ENCODE assay signal across 32 cellular contexts in genomic region chr13:91601807-91602206, GRCh38.
DNase-seq lines count a peak whose midpoint lies in the region; ATAC-seq, FAIRE-seq and TF ChIP-seq lines count a peak whose summit lies in the region.
"Had no signal": no experiment of that assay in that cellular context is flagged by ENCODE, and none has a peak within 500 bp of the region (broad histone marks: within the 10 kb centered on the region; RNA-seq: fewer than 3 reads in every experiment).

No MANE protein-coding gene starts in this region.

- H3K9me1 ChIP-seq in K562 (ENCODE audit: control insufficient read depth, insufficient read depth, low read length): no peaks in the 10 kb centered on the region

- POLR2A ChIA-PET in K562 (lab: Yijun Ruan, JAX): no interaction called here

- H2AFZ ChIP-seq in K562 (ENCODE audit: low read depth, low read length): no peak overlapping the region

- no peaks in the 10 kb centered on the region for H3K9me3 Mint-ChIP-seq in nephron progenitor cell
- H3K9me3 Mint-ChIP-seq: CD4-positive, alpha-beta T cell; CD8-positive, alpha-beta T cell had no signal

- in situ Hi-C loops in K562 (cut with MboI): no loop called here

- intact Hi-C loops in K562 (cut with micrococcal nuclease) (no loop called here), vagina (cut with DNase I) (no loop called here)

- H3K4me1 ChIP-seq in K562 (replicated peaks in 1 of 2; ENCODE audit: control insufficient read depth in 2 of 2, insufficient read depth in 2 of 2, low read length in 2 of 2) (no peaks in the 10 kb centered on the region), vagina (no peaks in the 10 kb centered on the region)
- H3K4me1 ChIP-seq: A549; BE2C; BLaER1; BLaER1 treated with 17β-estradiol and CSF1 and Interleukin-3, amounts not matched to agents 10 nM and 100 nM; Caco-2 had no signal

- no peak for DNase-seq in K562 (ENCODE audit: extremely low read depth in 1 of 4, low spot score in 3 of 4)
- DNase-seq in nephron progenitor cell: no peak
- DNase-seq in vagina (ENCODE audit: extremely low spot score in 2 of 2): no peak
- DNase-seq in activated CD4-positive, alpha-beta T cell treated with anti-CD3 and anti-CD28 coated beads, Interleukin-2, amount 50 U/mL, for 1 hour: no peak
- DNase-seq: 8988T; ACHN; AML-193; BE2C; C1 segment of cervical spinal cord; Caco-2; Calu3; CD4-positive, alpha-beta memory T cell; CD4-positive, alpha-beta T cell; CD4-positive, CD25-positive, alpha-beta regulatory T cell; CD8-positive, alpha-beta memory T cell; CD8-positive, alpha-beta T cell; COR-L47; DMS 273 treated with DMSO at 0.1 percent for 48 hours; DMS153; DMS53; DMS79; DMS79 treated with DMSO at 0.1 percent for 48 hours; DND-41; EL had no signal

- H3K79me2 ChIP-seq in K562 (ENCODE audit: control insufficient read depth, insufficient read depth, low read length): no peaks in the 10 kb centered on the region

- no peak overlapping the region for H3K4me3 ChIP-seq in K562
- no peak overlapping the region for H3K4me3 ChIP-seq in vagina
- H3K4me3 ChIP-seq: A549; BLaER1; BLaER1 treated with 17β-estradiol and CSF1 and Interleukin-3, amounts not matched to agents 10 nM and 100 nM had no signal

- TF ChIP-seq CTCF in K562 (IDR thresholded peaks at IDR 0.05 in 2 of 3, conservative IDR thresholded peaks at IDR 0.05 in 1 of 3; ENCODE audit: insufficient read depth in 2 of 3, low read depth in 1 of 3, low read length in 3 of 3): no peak
- no peak for TF ChIP-seq CTCF in nephron progenitor cell (IDR thresholded peaks at IDR 0.05)
- no peak for TF ChIP-seq CTCF in vagina (IDR thresholded peaks at IDR 0.05)

- H3K36me3 ChIP-seq in K562 (ENCODE audit: control insufficient read depth, insufficient read depth, low read length) (no peaks in the 10 kb centered on the region), vagina (no peaks in the 10 kb centered on the region)
- H3K36me3 ChIP-seq: BE2C; BLaER1; BLaER1 treated with 17β-estradiol and CSF1 and Interleukin-3, amounts not matched to agents 10 nM and 100 nM had no signal

- H3K27me3 Mint-ChIP-seq in nephron progenitor cell (ENCODE audit: low read depth, poor library complexity): peaks cover 9% of the 10 kb centered on the region
- H3K27me3 Mint-ChIP-seq: B cell; CD4-positive, alpha-beta memory T cell; CD4-positive, alpha-beta T cell; CD4-positive, CD25-positive, alpha-beta regulatory T cell; CD8-positive, alpha-beta memory T cell had no signal

- no peaks in the 10 kb centered on the region for H3K36me3 Mint-ChIP-seq in nephron progenitor cell (ENCODE audit: low read depth)
- H3K36me3 Mint-ChIP-seq: CD14-positive monocyte; CD4-positive, alpha-beta memory T cell; CD4-positive, CD25-positive, alpha-beta regulatory T cell; CD8-positive, alpha-beta memory T cell; CD8-positive, alpha-beta T cell had no signal

- H3K4me2 ChIP-seq in K562 (ENCODE audit: insufficient read depth, low read length): no peak overlapping the region
- H3K4me2 ChIP-seq: A549; BLaER1; BLaER1 treated with 17β-estradiol and CSF1 and Interleukin-3, amounts not matched to agents 10 nM and 100 nM had no signal

- H3K9ac ChIP-seq in K562 (ENCODE audit: insufficient read depth in 1 of 2, low read depth in 2 of 2, low read length in 2 of 2): no peak overlapping the region
- H3K9ac ChIP-seq: BLaER1; BLaER1 treated with 17β-estradiol and CSF1 and Interleukin-3, amounts not matched to agents 10 nM and 100 nM had no signal

- CTCF ChIA-PET in K562 (lab: Yijun Ruan, JAX; ENCODE audit: low intra/inter-chr PET ratio): no interaction called here

- no peaks in the 10 kb centered on the region for H3K27me3 ChIP-seq in K562 (ENCODE audit: control insufficient read depth in 2 of 2, insufficient read depth in 2 of 2, low read length in 2 of 2)
- no peaks in the 10 kb centered on the region for H3K27me3 ChIP-seq in vagina
- H3K27me3 ChIP-seq: BE2C; BLaER1; BLaER1 treated with 17β-estradiol and CSF1 and Interleukin-3, amounts not matched to agents 10 nM and 100 nM had no signal

- H4K20me1 ChIP-seq in K562 (replicated peaks; ENCODE audit: control insufficient read depth, insufficient read depth, low read length): no peaks in the 10 kb centered on the region
- H4K20me1 ChIP-seq: BLaER1; BLaER1 treated with 17β-estradiol and CSF1 and Interleukin-3, amounts not matched to agents 10 nM and 100 nM had no signal

- H3K9me3 ChIP-seq in K562 (replicated peaks; ENCODE audit: control insufficient read depth, insufficient read depth, low read depth, low read length) (no peaks in the 10 kb centered on the region), vagina (no peaks in the 10 kb centered on the region)
- H3K9me3 ChIP-seq: A549; BE2C; BLaER1; BLaER1 treated with 17β-estradiol and CSF1 and Interleukin-3, amounts not matched to agents 10 nM and 100 nM; Caco-2 had no signal

- TF ChIP-seq POLR2A in K562 (conservative IDR thresholded peaks at IDR 0.05) (no peak), vagina (IDR thresholded peaks at IDR 0.05) (no peak)

- H3K4me3 Mint-ChIP-seq in nephron progenitor cell: no peak overlapping the region
- H3K4me3 Mint-ChIP-seq: B cell; CD14-positive monocyte; CD4-positive, alpha-beta memory T cell; CD4-positive, alpha-beta T cell; CD4-positive, CD25-positive, alpha-beta regulatory T cell; CD8-positive, alpha-beta memory T cell; CD8-positive, alpha-beta T cell had no signal

- peak; percentile 73 for ATAC-seq in K562
- ATAC-seq: A549; CD8-positive, alpha-beta T cell had no signal

- under 1% methylated on average over 3 of the region's 3 CpGs for WGBS in K562 (ENCODE audit: insufficient coverage, low coverage, missing lambda C conversion rate)

- H3K27ac ChIP-seq in K562 (ENCODE audit: extremely low read depth, low read depth, low read length) (no peak overlapping the region), vagina (no peak overlapping the region)
- H3K27ac ChIP-seq: 22Rv1; A549; BLaER1; BLaER1 treated with 17β-estradiol and CSF1 and Interleukin-3, amounts not matched to agents 10 nM and 100 nM; C4-2B had no signal

- BruUV-seq in K562 (replicated peaks; lab: Mats Ljungman, UMichigan): no TSS peak

- TF ChIP-seq EP300 in K562 (IDR thresholded peaks at IDR 0.05; ENCODE audit: low read length): no peak

- no peak for FAIRE-seq in K562 (lab: Jason Lieb, UNC)
- FAIRE-seq: A549, D721Med had no signal

- TF ChIP-seq RAD21 in K562 (CRISPR knock-in tag; conservative IDR thresholded peaks at IDR 0.05 in 1 of 2, IDR thresholded peaks at IDR 0.05 in 1 of 2): no peak

- H3K27ac Mint-ChIP-seq in nephron progenitor cell: peak overlapping the region; percentile 24
- H3K27ac Mint-ChIP-seq: B cell; CD14-positive monocyte; CD4-positive, alpha-beta memory T cell; CD4-positive, alpha-beta T cell; CD4-positive, CD25-positive, alpha-beta regulatory T cell; CD8-positive, alpha-beta memory T cell; CD8-positive, alpha-beta T cell had no signal

- peaks cover 11% of the 10 kb centered on the region for H3K4me1 Mint-ChIP-seq in nephron progenitor cell
- H3K4me1 Mint-ChIP-seq: B cell; CD14-positive monocyte; CD4-positive, alpha-beta memory T cell; CD4-positive, CD25-positive, alpha-beta regulatory T cell; CD8-positive, alpha-beta memory T cell had no signal

TF ChIP-seq in K562, 482 proteins besides CTCF, POLR2A, EP300 and RAD21 (continues in another document):
- TF ChIP-seq LARP7 (IDR thresholded peaks at IDR 0.05): no peak
- no peak for TF ChIP-seq SRSF7 (optimal IDR thresholded peaks at IDR 0.05; ENCODE audit: low read depth, low read length)
- TF ChIP-seq KDM4B (IDR thresholded peaks at IDR 0.05; ENCODE audit: borderline replicate concordance in 2 of 2, low read depth in 1 of 2): no peak
- no peak for TF ChIP-seq CCAR2 (IDR thresholded peaks at IDR 0.05; ENCODE audit: low read depth, low read length)
- TF ChIP-seq, protein P1, sequence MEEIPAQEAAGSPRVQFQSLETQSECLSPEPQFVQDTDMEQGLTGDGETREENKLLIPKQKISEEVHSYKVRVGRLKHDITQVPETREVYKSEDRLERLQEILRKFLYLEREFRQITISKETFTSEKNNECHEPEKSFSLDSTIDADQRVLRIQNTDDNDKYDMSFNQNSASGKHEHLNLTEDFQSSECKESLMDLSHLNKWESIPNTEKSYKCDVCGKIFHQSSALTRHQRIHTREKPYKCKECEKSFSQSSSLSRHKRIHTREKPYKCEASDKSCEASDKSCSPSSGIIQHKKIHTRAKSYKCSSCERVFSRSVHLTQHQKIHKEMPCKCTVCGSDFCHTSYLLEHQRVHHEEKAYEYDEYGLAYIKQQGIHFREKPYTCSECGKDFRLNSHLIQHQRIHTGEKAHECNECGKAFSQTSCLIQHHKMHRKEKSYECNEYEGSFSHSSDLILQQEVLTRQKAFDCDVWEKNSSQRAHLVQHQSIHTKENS (CRISPR knock-in tag; IDR thresholded peaks at IDR 0.05): no peak
- 0 out of 2 replicates have a peak, but pooled peaks have one; percentile 9 for TF ChIP-seq ZFX (CRISPR knock-in tag; IDR thresholded peaks at IDR 0.05)
- TF ChIP-seq SMARCA5 (IDR thresholded peaks at IDR 0.05): no peak
- TF ChIP-seq PCBP1 (IDR thresholded peaks at IDR 0.05; ENCODE audit: low read depth, low read length, poor library complexity, severe bottlenecking): no peak
- no peak for TF ChIP-seq SMAD4 (CRISPR knock-in tag; conservative IDR thresholded peaks at IDR 0.05)
- no peak for TF ChIP-seq SREBF1 (IDR thresholded peaks at IDR 0.05; ENCODE audit: borderline replicate concordance, low read depth, low read length)
- TF ChIP-seq, protein P2, sequence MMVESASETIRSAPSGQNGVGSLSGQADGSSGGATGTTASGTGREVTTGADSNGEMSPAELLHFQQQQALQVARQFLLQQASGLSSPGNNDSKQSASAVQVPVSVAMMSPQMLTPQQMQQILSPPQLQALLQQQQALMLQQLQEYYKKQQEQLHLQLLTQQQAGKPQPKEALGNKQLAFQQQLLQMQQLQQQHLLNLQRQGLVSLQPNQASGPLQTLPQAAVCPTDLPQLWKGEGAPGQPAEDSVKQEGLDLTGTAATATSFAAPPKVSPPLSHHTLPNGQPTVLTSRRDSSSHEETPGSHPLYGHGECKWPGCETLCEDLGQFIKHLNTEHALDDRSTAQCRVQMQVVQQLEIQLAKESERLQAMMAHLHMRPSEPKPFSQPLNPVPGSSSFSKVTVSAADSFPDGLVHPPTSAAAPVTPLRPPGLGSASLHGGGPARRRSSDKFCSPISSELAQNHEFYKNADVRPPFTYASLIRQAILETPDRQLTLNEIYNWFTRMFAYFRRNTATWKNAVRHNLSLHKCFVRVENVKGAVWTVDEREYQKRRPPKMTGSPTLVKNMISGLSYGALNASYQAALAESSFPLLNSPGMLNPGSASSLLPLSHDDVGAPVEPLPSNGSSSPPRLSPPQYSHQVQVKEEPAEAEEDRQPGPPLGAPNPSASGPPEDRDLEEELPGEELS (CRISPR knock-in tag; IDR thresholded peaks at IDR 0.05; ENCODE audit: borderline replicate concordance): no peak
- TF ChIP-seq PTTG1 (tag; IDR thresholded peaks at IDR 0.05; ENCODE audit: low read depth): no peak
- no peak for TF ChIP-seq BDP1 (IDR thresholded peaks at IDR 0.05; ENCODE audit: insufficient read depth, insufficient read length)
- TF ChIP-seq HMG20A (CRISPR knock-in tag; conservative IDR thresholded peaks at IDR 0.05): no peak
